17 cellular contexts compared by ENCODE assay signal in genomic region chr17:78423961-78424747, GRCh38. TPM values are rescaled to one million over a fixed set of nuclear protein-coding genes. Genes with fewer than 3 reads are reported as not detected.
DNase-seq lines count a peak whose midpoint lies in the region; ATAC-seq and TF ChIP-seq lines count a peak whose summit lies in the region.
"Had no signal": no experiment of that assay in that cellular context is flagged by ENCODE, and none has a peak within 500 bp of the region (broad histone marks: within the 10 kb centered on the region; RNA-seq: fewer than 3 reads in every experiment).

No MANE protein-coding gene starts in this region.

- peaks cover 31% of the 10 kb centered on the region for H3K4me1 Mint-ChIP-seq in T-helper 1 cell treated with Interleukin-12 subunit alpha and Interleukin-12 subunit beta and Interleukin-4 antibody, amounts not matched to agents 30 μg/mL and 1 μg/mL, for 36 hours (ENCODE audit: low read depth)
- H3K4me1 Mint-ChIP-seq in endothelial cell (ENCODE audit: unreplicated experiment): peaks cover 25% of the 10 kb centered on the region

- H3K27ac Mint-ChIP-seq in T-helper 1 cell treated with Interleukin-12 subunit alpha and Interleukin-12 subunit beta and Interleukin-4 antibody, amounts not matched to agents 30 μg/mL and 1 μg/mL, for 36 hours: peak overlapping the region; percentile 24
- H3K27ac Mint-ChIP-seq in endothelial cell (ENCODE audit: unreplicated experiment): no peak overlapping the region

- H3K4me3 ChIP-seq in subcutaneous abdominal adipose tissue (ENCODE audit: low read depth in 1 of 5, low read length in 5 of 5): no peak overlapping the region
- H3K4me3 ChIP-seq in mesenchymal stem cell (ENCODE audit: insufficient read depth in 1 of 2, low read depth in 1 of 2, low read length in 2 of 2): no peak overlapping the region
- H3K4me3 ChIP-seq: K562, PC-9 had no signal

- no peak for ATAC-seq in HG03439 (IDR thresholded peaks at IDR 0.05; ENCODE audit: unreplicated experiment)
- ATAC-seq: K562 had no signal

- WGBS in mesenchymal stem cell: 77% methylated on average over 19 of the region's 20 CpGs

- no peak overlapping the region for H2AFZ ChIP-seq in mesenchymal stem cell (ENCODE audit: low read depth, low read length)
- H2AFZ ChIP-seq: PC-9 had no signal

- no peak overlapping the region for H3K9ac ChIP-seq in subcutaneous abdominal adipose tissue (ENCODE audit: low read length in 5 of 5)
- no peak overlapping the region for H3K9ac ChIP-seq in mesenchymal stem cell (ENCODE audit: low read length)

- TF ChIP-seq CTCF in endothelial cell (IDR thresholded peaks at IDR 0.05; ENCODE audit: unreplicated experiment): no peak

- H3K9me3 ChIP-seq in subcutaneous abdominal adipose tissue (ENCODE audit: control insufficient read depth in 5 of 5, low read length in 5 of 5) (no peaks in the 10 kb centered on the region), mesenchymal stem cell (ENCODE audit: control insufficient read depth, low read length) (no peaks in the 10 kb centered on the region)

- H3K4me1 ChIP-seq in subcutaneous abdominal adipose tissue (ENCODE audit: control insufficient read depth in 5 of 5, insufficient read depth in 5 of 5, low read length in 5 of 5) (peaks cover 11 to 69% (median 46%) of the 10 kb centered on the region in 5 donors), mesenchymal stem cell (ENCODE audit: control insufficient read depth, insufficient read depth, low read depth, low read length) (peaks cover 39% of the 10 kb centered on the region)

- no peak overlapping the region for H2AK5ac ChIP-seq in mesenchymal stem cell (ENCODE audit: low read length, severe bottlenecking)

- no peak overlapping the region for H2BK15ac ChIP-seq in mesenchymal stem cell (ENCODE audit: low read depth, poor library complexity, severe bottlenecking)

- peaks cover 37% of the 10 kb centered on the region for H3K79me1 ChIP-seq in mesenchymal stem cell (replicated peaks; ENCODE audit: low read length, poor library complexity, severe bottlenecking)

- no peak overlapping the region for H3K4me3 Mint-ChIP-seq in T-helper 1 cell treated with Interleukin-12 subunit alpha and Interleukin-12 subunit beta and Interleukin-4 antibody, amounts not matched to agents 30 μg/mL and 1 μg/mL, for 36 hours
- peak overlapping the region; percentile 51 for H3K4me3 Mint-ChIP-seq in endothelial cell (ENCODE audit: unreplicated experiment)

- no peaks in the 10 kb centered on the region for H3K27me3 Mint-ChIP-seq in T-helper 1 cell treated with Interleukin-12 subunit alpha and Interleukin-12 subunit beta and Interleukin-4 antibody, amounts not matched to agents 30 μg/mL and 1 μg/mL, for 36 hours (ENCODE audit: low read depth)
- peaks cover 11% of the 10 kb centered on the region for H3K27me3 Mint-ChIP-seq in endothelial cell (ENCODE audit: unreplicated experiment)

- peaks cover 0 to 85% (median 69%) of the 10 kb centered on the region in 5 donors for H3K36me3 ChIP-seq in subcutaneous abdominal adipose tissue (ENCODE audit: control insufficient read depth in 5 of 5, insufficient read depth in 5 of 5, low read length in 5 of 5)
- peaks cover 83 to 91% of the 10 kb centered on the region in 2 experiments for H3K36me3 ChIP-seq in mesenchymal stem cell (ENCODE audit: control insufficient read depth in 1 of 2, insufficient read depth in 2 of 2, low read depth in 1 of 2, low read length in 2 of 2)

- H3K9me3 Mint-ChIP-seq in T-helper 1 cell treated with Interleukin-12 subunit alpha and Interleukin-12 subunit beta and Interleukin-4 antibody, amounts not matched to agents 30 μg/mL and 1 μg/mL, for 36 hours: no peaks in the 10 kb centered on the region
- no peaks in the 10 kb centered on the region for H3K9me3 Mint-ChIP-seq in endothelial cell (ENCODE audit: unreplicated experiment)

- H3K36me3 Mint-ChIP-seq in T-helper 1 cell treated with Interleukin-12 subunit alpha and Interleukin-12 subunit beta and Interleukin-4 antibody, amounts not matched to agents 30 μg/mL and 1 μg/mL, for 36 hours (ENCODE audit: low read depth): peaks cover 49% of the 10 kb centered on the region
- peaks cover 31% of the 10 kb centered on the region for H3K36me3 Mint-ChIP-seq in endothelial cell (ENCODE audit: low read depth, unreplicated experiment)

- H3K14ac ChIP-seq in mesenchymal stem cell (ENCODE audit: low read length in 2 of 2): no peak overlapping the region

- H3K18ac ChIP-seq in mesenchymal stem cell (ENCODE audit: low read depth in 1 of 2, low read length in 2 of 2): no peak overlapping the region

- H3K4ac ChIP-seq in mesenchymal stem cell (ENCODE audit: low read depth in 1 of 2, low read length in 2 of 2): no peak overlapping the region

- H3K23ac ChIP-seq in mesenchymal stem cell (ENCODE audit: low read length in 2 of 2): no peak overlapping the region

- peak overlapping the region; percentile 80 for H3K27ac ChIP-seq in subcutaneous abdominal adipose tissue (ENCODE audit: low read depth, low read length)
- H3K27ac ChIP-seq in mesenchymal stem cell (ENCODE audit: low read length, poor library complexity, severe bottlenecking): no peak overlapping the region
- H3K27ac ChIP-seq: 22Rv1, PC-9 had no signal

- H4K8ac ChIP-seq in mesenchymal stem cell (ENCODE audit: low read length): no peak overlapping the region

- H3K4me2 ChIP-seq in mesenchymal stem cell (ENCODE audit: low read length, poor library complexity, severe bottlenecking): no peak overlapping the region
- H3K4me2 ChIP-seq: PC-9 had no signal

- no peak overlapping the region for H2BK5ac ChIP-seq in mesenchymal stem cell (ENCODE audit: low read depth, low read length, poor library complexity, severe bottlenecking)

- no peak overlapping the region for H2BK12ac ChIP-seq in mesenchymal stem cell (ENCODE audit: low read length in 2 of 2)

- no peak overlapping the region for H2BK120ac ChIP-seq in mesenchymal stem cell (ENCODE audit: low read depth, low read length)

- H4K91ac ChIP-seq in mesenchymal stem cell (ENCODE audit: low read length): no peak overlapping the region

- no peaks in the 10 kb centered on the region for H3K27me3 ChIP-seq in subcutaneous abdominal adipose tissue (ENCODE audit: control insufficient read depth in 5 of 5, insufficient read depth in 4 of 5, low read length in 5 of 5)
- no peaks in the 10 kb centered on the region for H3K27me3 ChIP-seq in mesenchymal stem cell (ENCODE audit: control insufficient read depth in 1 of 2, insufficient read depth in 1 of 2, low read length in 2 of 2)

- DNase-seq in T-helper 1 cell: no peak
- DNase-seq in NCI-H2081 (lab: John Stamatoyannopoulos, UW): peak; percentile 30 to 77
- DNase-seq in endothelial cell (ENCODE audit: low spot score): no peak
- no peak for DNase-seq in HCEC 1CT
- no peak for DNase-seq in mesenchymal stem cell
- DNase-seq: DMS 273 treated with DMSO at 0.1 percent for 48 hours, DND-41, H7, NCI-H187, NCI-H226, NCI-H524, PC-9 had no signal

RNA-seq across cellular contexts. Expression of gene PGS1, which starts 45.7 kb away (rescaled TPM):
- 85.5 TPM for total RNA-seq in endothelial cell (ENCODE audit: unreplicated experiment)
- polyA plus RNA-seq in mesenchymal stem cell (2013, experiment 1 of 2): 21.8 TPM
- 22.1 TPM for polyA plus RNA-seq in mesenchymal stem cell (2013, experiment 2 of 2)

Comparison
In these comparisons a context has a peak if more than half of its experiments do, and no peak if none do; other contexts are left out.
1. DNase-seq: peak in NCI-H2081 (2 of 2); none in T-helper 1 cell (0 of 5), endothelial cell (single experiment), HCEC 1CT (single experiment) and mesenchymal stem cell (single experiment).